ENCODE assay signal across 22 cellular contexts in genomic region chr10:75959912-75960311, GRCh38.
"Had no signal": no experiment of that assay in that cellular context is flagged by ENCODE, and none has a peak within 500 bp of the region (broad histone marks: within the 10 kb centered on the region; RNA-seq: fewer than 3 reads in every experiment).

No MANE protein-coding gene starts in this region.

- H3K36me3 ChIP-seq: lower lobe of right lung, neural progenitor cell, ovary, right atrium auricular region, suprapubic skin, thyroid gland had no signal

- DNase-seq: effector CD4-positive, alpha-beta T cell; endodermal cell; head of caudate nucleus; hippocampal formation; lower lobe of right lung; midbrain; nucleus accumbens; ovary; small intestine; stimulated activated CD4-positive, alpha-beta T cell treated with anti-CD3 and anti-CD28 coated beads, Interleukin-2, amount 100 ng/mL, for 48 hours; stimulated activated naive CD4-positive, alpha-beta T cell treated with Interleukin-2 at 50 U/mL for 16 hours; thyroid gland had no signal

- H3K27me3 ChIP-seq: foreskin keratinocyte, neural progenitor cell, ovary, right atrium auricular region, suprapubic skin, thyroid gland had no signal

- H3K4me1 ChIP-seq: neural progenitor cell, right atrium auricular region, suprapubic skin, thyroid gland had no signal

- H2AFZ ChIP-seq: neural progenitor cell had no signal

- ATAC-seq: natural killer cell treated with Interleukin-12 subunit alpha and Interleukin-12 subunit beta and Interleukin-15 and Interleukin-18, amount 100 ng/mL, for 72 hours had no signal

- H3K9me3 Mint-ChIP-seq: endodermal cell; memory B cell; natural killer cell treated with Interleukin-12 subunit alpha and Interleukin-12 subunit beta and Interleukin-15 and Interleukin-18, amount 100 ng/mL, for 72 hours; neural progenitor cell had no signal

- H3K9ac ChIP-seq: neural progenitor cell had no signal

- H3K4me1 Mint-ChIP-seq: endodermal cell, memory B cell, neural progenitor cell had no signal

- H3K9me3 ChIP-seq: lower lobe of right lung, ovary, right atrium auricular region, suprapubic skin, thyroid gland had no signal

- H3K27ac Mint-ChIP-seq: endodermal cell; memory B cell; natural killer cell treated with Interleukin-12 subunit alpha and Interleukin-12 subunit beta and Interleukin-15 and Interleukin-18, amount 100 ng/mL, for 72 hours; neural progenitor cell; type B pancreatic cell had no signal

- H3K4me3 Mint-ChIP-seq: endodermal cell; memory B cell; natural killer cell treated with Interleukin-12 subunit alpha and Interleukin-12 subunit beta and Interleukin-15 and Interleukin-18, amount 100 ng/mL, for 72 hours; neural progenitor cell; type B pancreatic cell had no signal

- H3K27ac ChIP-seq: coronary artery, foreskin keratinocyte, lower lobe of right lung, neural progenitor cell, ovary, right atrium auricular region, suprapubic skin, thyroid gland had no signal

- H3K4me3 ChIP-seq: coronary artery, lower lobe of right lung, neural progenitor cell, ovary, right atrium auricular region, suprapubic skin, thyroid gland had no signal

- H3K36me3 Mint-ChIP-seq: memory B cell; natural killer cell treated with Interleukin-12 subunit alpha and Interleukin-12 subunit beta and Interleukin-15 and Interleukin-18, amount 100 ng/mL, for 72 hours; neural progenitor cell; type B pancreatic cell had no signal

- FAIRE-seq: endothelial cell of umbilical vein, islet of Langerhans, small intestine had no signal

- H3K4me2 ChIP-seq: neural progenitor cell had no signal
